In the genomic region with DNA sequence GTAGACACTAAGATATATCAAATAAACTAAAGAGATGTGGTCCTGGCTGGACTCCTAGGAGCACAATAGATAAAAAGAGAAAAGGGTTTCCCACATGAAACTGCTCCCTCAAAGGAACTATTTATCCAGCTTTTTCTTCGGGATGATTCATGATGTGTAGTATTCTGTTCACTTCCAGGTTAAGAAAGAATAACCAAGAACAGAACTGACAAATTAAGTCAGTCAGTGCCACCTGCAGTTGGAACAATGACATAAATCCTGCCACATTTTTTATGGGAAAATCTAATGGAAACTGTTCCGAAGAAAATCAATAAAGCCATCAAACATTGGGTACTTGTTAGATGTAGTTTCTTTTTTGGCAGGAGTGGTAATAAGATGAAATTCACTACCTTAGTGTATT, we compare ENCODE assay signal across 15 cellular contexts.
A peak's percentile ranks its signal among the peaks of the same experiment; 100 is the strongest.
DNase-seq lines count a peak whose midpoint lies in the region; ATAC-seq and TF ChIP-seq lines count a peak whose summit lies in the region.
"Had no signal": no experiment of that assay in that cellular context is flagged by ENCODE, and none has a peak within 500 bp of the region (broad histone marks: within the 10 kb centered on the region; RNA-seq: fewer than 3 reads in every experiment).

No MANE protein-coding gene starts in this region.

- ATAC-seq in HG02763 (IDR thresholded peaks at IDR 0.05; ENCODE audit: unreplicated experiment) (no peak), left lobe of liver (no peak)
- ATAC-seq: activated T-cell treated with anti-CD3 and anti-CD28 coated beads, Interleukin-2, amount 50 U/mL, for 4 hours had no signal

- DNase-seq in AG09309 (ENCODE audit: low read depth) (no peak), HS-27A (ENCODE audit: low read depth) (peak; percentile 30), RWPE1 (ENCODE audit: low spot score) (peak; percentile 35), fibroblast of villous mesenchyme (ENCODE audit: low read depth) (peak; percentile 24), NCI-H774 (lab: John Stamatoyannopoulos, UW) (no peak), left lobe of liver (ENCODE audit: low spot score) (no peak), prostate gland (ENCODE audit: low spot score) (no peak)
- DNase-seq: activated CD4-positive, alpha-beta T cell treated with anti-CD3 and anti-CD28 coated beads, Interleukin-2, amount 10 ng/mL, durations not matched to agents 24 days and 14 days; activated T-cell treated with anti-CD3 and anti-CD28 coated beads, Interleukin-2, amount 50 U/mL, for 4 hours; amniotic stem cell; DND-41; Karpas-422; NCI-H2171; Peyer's patch had no signal

- H3K9me3 ChIP-seq in prostate gland = no peaks in the 10 kb centered on the region
- H3K9me3 ChIP-seq: Peyer's patch had no signal

- H3K4me3 ChIP-seq in AG09309 (ENCODE audit: control insufficient read depth, low read depth, low read length) (no peak overlapping the region), fibroblast of villous mesenchyme (ENCODE audit: low read depth, low read length) (no peak overlapping the region), prostate gland (no peak overlapping the region)
- H3K4me3 ChIP-seq: Peyer's patch had no signal

- TF ChIP-seq CTCF in AG09309 (IDR thresholded peaks at IDR 0.05; ENCODE audit: control insufficient read depth, insufficient read depth, low read depth, low read length, missing control alignments) (peak; percentile 27), RWPE1 (conservative IDR thresholded peaks at IDR 0.05; ENCODE audit: low read depth) (peak; percentile 30), fibroblast of villous mesenchyme (IDR thresholded peaks at IDR 0.05; ENCODE audit: insufficient read depth, low read depth, low read length) (no peak), prostate gland (IDR thresholded peaks at IDR 0.05) (no peak)

- CTCF ChIA-PET in RWPE1 (lab: Yijun Ruan, JAX) = no interaction called here

- no peak overlapping the region for H3K27ac ChIP-seq in RWPE1
- no peak overlapping the region for H3K27ac ChIP-seq in prostate gland
- H3K27ac ChIP-seq: Peyer's patch had no signal

- H3K4me1 ChIP-seq in prostate gland (replicated peaks) = no peaks in the 10 kb centered on the region
- H3K4me1 ChIP-seq: Peyer's patch had no signal

- WGBS in prostate gland = 30% methylated on average over 2 of the region's 2 CpGs

- intact Hi-C loops in prostate gland (cut with DNase I) = no loop called here

- H3K36me3 ChIP-seq in prostate gland = no peaks in the 10 kb centered on the region
- H3K36me3 ChIP-seq: Peyer's patch had no signal

- no peak for TF ChIP-seq POLR2A in prostate gland (IDR thresholded peaks at IDR 0.05)

- H3K27me3 ChIP-seq in prostate gland (replicated peaks; ENCODE audit: insufficient read depth) = no peaks in the 10 kb centered on the region
- H3K27me3 ChIP-seq: Peyer's patch had no signal

- POLR2A ChIA-PET in RWPE1 (lab: Yijun Ruan, JAX; ENCODE audit: low non-redundant PET) = no interaction called here

Comparison
In these comparisons a context has a peak if more than half of its experiments do, and no peak if none do; other contexts are left out.
1. DNase-seq: peak in HS-27A (single experiment), RWPE1 (single experiment) and fibroblast of villous mesenchyme (single experiment); none in AG09309 (single experiment), NCI-H774 (single experiment), left lobe of liver (single experiment) and prostate gland (single experiment).
2. CTCF ChIP-seq: peak in AG09309 (single experiment) and RWPE1 (single experiment); none in fibroblast of villous mesenchyme (single experiment) and prostate gland (0 of 4).